ENCODE assay signal across 2 cellular contexts in the genomic region with DNA sequence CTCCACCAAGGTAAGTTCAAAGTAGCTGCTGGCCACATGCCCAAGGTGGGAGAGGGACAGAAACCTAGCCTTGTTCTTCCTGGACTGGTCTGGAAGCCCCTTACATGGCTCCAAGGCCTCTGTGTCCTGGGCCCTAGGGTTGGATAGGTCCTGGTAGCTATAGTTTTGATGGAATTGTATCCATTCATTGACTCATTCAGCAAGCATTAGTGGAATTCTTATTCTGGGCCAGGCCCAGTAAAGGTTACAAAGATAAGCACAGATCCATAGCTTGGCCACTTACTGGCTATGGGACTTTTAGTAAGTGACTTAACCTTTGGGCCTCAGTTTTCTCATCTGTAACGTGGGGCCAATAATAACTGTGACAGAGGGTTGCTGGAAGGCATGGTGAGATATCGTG.
TF ChIP-seq lines count a peak whose summit lies in the region.

No MANE protein-coding gene starts in this region.

TF ChIP-seq in SK-N-SH treated with all-trans-retinoic acid at 6 μM for 48 hours, 23 proteins besides CTCF, POLR2A, EP300 and RAD21:
- TF ChIP-seq, protein P1, sequence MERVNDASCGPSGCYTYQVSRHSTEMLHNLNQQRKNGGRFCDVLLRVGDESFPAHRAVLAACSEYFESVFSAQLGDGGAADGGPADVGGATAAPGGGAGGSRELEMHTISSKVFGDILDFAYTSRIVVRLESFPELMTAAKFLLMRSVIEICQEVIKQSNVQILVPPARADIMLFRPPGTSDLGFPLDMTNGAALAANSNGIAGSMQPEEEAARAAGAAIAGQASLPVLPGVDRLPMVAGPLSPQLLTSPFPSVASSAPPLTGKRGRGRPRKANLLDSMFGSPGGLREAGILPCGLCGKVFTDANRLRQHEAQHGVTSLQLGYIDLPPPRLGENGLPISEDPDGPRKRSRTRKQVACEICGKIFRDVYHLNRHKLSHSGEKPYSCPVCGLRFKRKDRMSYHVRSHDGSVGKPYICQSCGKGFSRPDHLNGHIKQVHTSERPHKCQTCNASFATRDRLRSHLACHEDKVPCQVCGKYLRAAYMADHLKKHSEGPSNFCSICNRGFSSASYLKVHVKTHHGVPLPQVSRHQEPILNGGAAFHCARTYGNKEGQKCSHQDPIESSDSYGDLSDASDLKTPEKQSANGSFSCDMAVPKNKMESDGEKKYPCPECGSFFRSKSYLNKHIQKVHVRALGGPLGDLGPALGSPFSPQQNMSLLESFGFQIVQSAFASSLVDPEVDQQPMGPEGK (CRISPR knock-in tag; IDR thresholded peaks at IDR 0.05; ENCODE audit: borderline replicate concordance) = no peak
- no peak for TF ChIP-seq ZNF8 (CRISPR knock-in tag; IDR thresholded peaks at IDR 0.05)
- TF ChIP-seq, protein P2, sequence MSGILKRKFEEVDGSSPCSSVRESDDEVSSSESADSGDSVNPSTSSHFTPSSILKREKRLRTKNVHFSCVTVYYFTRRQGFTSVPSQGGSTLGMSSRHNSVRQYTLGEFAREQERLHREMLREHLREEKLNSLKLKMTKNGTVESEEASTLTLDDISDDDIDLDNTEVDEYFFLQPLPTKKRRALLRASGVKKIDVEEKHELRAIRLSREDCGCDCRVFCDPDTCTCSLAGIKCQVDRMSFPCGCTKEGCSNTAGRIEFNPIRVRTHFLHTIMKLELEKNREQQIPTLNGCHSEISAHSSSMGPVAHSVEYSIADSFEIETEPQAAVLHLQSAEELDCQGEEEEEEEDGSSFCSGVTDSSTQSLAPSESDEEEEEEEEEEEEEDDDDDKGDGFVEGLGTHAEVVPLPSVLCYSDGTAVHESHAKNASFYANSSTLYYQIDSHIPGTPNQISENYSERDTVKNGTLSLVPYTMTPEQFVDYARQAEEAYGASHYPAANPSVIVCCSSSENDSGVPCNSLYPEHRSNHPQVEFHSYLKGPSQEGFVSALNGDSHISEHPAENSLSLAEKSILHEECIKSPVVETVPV (CRISPR knock-in tag; IDR thresholded peaks at IDR 0.05) = no peak
- TF ChIP-seq TOX (CRISPR knock-in tag; IDR thresholded peaks at IDR 0.05; ENCODE audit: borderline replicate concordance) = no peak
- TF ChIP-seq BACH2 (CRISPR knock-in tag; IDR thresholded peaks at IDR 0.05; ENCODE audit: borderline replicate concordance) = no peak
- TF ChIP-seq, protein P3, sequence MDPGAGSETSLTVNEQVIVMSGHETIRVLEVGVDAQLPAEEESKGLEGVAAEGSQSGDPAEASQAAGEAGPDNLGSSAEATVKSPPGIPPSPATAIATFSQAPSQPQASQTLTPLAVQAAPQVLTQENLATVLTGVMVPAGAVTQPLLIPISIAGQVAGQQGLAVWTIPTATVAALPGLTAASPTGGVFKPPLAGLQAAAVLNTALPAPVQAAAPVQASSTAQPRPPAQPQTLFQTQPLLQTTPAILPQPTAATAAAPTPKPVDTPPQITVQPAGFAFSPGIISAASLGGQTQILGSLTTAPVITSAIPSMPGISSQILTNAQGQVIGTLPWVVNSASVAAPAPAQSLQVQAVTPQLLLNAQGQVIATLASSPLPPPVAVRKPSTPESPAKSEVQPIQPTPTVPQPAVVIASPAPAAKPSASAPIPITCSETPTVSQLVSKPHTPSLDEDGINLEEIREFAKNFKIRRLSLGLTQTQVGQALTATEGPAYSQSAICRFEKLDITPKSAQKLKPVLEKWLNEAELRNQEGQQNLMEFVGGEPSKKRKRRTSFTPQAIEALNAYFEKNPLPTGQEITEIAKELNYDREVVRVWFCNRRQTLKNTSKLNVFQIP (CRISPR knock-in tag; IDR thresholded peaks at IDR 0.05; ENCODE audit: borderline replicate concordance, low read depth) = no peak
- TF ChIP-seq ZFP3 (CRISPR knock-in tag; IDR thresholded peaks at IDR 0.05) = no peak
- no peak for TF ChIP-seq ZNF565 (CRISPR knock-in tag; conservative IDR thresholded peaks at IDR 0.05; ENCODE audit: low read depth)
- no peak for TF ChIP-seq OSR1 (CRISPR knock-in tag; IDR thresholded peaks at IDR 0.05)
- TF ChIP-seq RARB (CRISPR knock-in tag; IDR thresholded peaks at IDR 0.05) = no peak

TF ChIP-seq in SK-N-SH, 30 proteins besides CTCF, POLR2A, EP300 and RAD21 (continued from another document):
- TF ChIP-seq, protein P4, sequence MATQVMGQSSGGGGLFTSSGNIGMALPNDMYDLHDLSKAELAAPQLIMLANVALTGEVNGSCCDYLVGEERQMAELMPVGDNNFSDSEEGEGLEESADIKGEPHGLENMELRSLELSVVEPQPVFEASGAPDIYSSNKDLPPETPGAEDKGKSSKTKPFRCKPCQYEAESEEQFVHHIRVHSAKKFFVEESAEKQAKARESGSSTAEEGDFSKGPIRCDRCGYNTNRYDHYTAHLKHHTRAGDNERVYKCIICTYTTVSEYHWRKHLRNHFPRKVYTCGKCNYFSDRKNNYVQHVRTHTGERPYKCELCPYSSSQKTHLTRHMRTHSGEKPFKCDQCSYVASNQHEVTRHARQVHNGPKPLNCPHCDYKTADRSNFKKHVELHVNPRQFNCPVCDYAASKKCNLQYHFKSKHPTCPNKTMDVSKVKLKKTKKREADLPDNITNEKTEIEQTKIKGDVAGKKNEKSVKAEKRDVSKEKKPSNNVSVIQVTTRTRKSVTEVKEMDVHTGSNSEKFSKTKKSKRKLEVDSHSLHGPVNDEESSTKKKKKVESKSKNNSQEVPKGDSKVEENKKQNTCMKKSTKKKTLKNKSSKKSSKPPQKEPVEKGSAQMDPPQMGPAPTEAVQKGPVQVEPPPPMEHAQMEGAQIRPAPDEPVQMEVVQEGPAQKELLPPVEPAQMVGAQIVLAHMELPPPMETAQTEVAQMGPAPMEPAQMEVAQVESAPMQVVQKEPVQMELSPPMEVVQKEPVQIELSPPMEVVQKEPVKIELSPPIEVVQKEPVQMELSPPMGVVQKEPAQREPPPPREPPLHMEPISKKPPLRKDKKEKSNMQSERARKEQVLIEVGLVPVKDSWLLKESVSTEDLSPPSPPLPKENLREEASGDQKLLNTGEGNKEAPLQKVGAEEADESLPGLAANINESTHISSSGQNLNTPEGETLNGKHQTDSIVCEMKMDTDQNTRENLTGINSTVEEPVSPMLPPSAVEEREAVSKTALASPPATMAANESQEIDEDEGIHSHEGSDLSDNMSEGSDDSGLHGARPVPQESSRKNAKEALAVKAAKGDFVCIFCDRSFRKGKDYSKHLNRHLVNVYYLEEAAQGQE (IDR thresholded peaks at IDR 0.05; ENCODE audit: low read depth, low read length) = no peak
- TF ChIP-seq MEF2A (IDR thresholded peaks at IDR 0.05; ENCODE audit: borderline replicate concordance, low read depth) (no peak), RXRA (IDR thresholded peaks at IDR 0.05; ENCODE audit: borderline replicate concordance, low read depth) (no peak), GABPA (IDR thresholded peaks at IDR 0.05; ENCODE audit: low read depth) (no peak), NFIC (IDR thresholded peaks at IDR 0.05; ENCODE audit: borderline replicate concordance) (no peak), MXI1 (IDR thresholded peaks at IDR 0.05; ENCODE audit: low read depth, low read length) (no peak), YY1 (IDR thresholded peaks at IDR 0.05; ENCODE audit: low read depth) (no peak), ELF1 (IDR thresholded peaks at IDR 0.05) (no peak), SIN3A (IDR thresholded peaks at IDR 0.05; ENCODE audit: borderline replicate concordance, low read depth, low read length) (no peak), FOXJ3 (CRISPR knock-in tag; IDR thresholded peaks at IDR 0.05) (no peak), RCOR1 (IDR thresholded peaks at IDR 0.05; ENCODE audit: low read length) (no peak), TEAD4 (IDR thresholded peaks at IDR 0.05; ENCODE audit: borderline replicate concordance, insufficient read depth) (no peak), CHD2 (IDR thresholded peaks at IDR 0.05; ENCODE audit: low read length, partially characterized antibody) (no peak)
- TF ChIP-seq, protein P5, sequence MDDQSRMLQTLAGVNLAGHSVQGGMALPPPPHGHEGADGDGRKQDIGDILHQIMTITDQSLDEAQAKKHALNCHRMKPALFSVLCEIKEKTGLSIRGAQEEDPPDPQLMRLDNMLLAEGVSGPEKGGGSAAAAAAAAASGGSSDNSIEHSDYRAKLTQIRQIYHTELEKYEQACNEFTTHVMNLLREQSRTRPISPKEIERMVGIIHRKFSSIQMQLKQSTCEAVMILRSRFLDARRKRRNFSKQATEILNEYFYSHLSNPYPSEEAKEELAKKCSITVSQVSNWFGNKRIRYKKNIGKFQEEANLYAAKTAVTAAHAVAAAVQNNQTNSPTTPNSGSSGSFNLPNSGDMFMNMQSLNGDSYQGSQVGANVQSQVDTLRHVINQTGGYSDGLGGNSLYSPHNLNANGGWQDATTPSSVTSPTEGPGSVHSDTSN (IDR thresholded peaks at IDR 0.05) = no peak
